ENCODE assay signal across 21 cellular contexts in genomic region chr3:153182894-153183293, GRCh38.
DNase-seq lines count a peak whose midpoint lies in the region; ATAC-seq lines count a peak whose summit lies in the region.
"Had no signal": no experiment of that assay in that cellular context is flagged by ENCODE, and none has a peak within 500 bp of the region (broad histone marks: within the 10 kb centered on the region; RNA-seq: fewer than 3 reads in every experiment).

No MANE protein-coding gene starts in this region.

- H3K4me2 ChIP-seq in BLaER1 treated with 17β-estradiol and CSF1 and Interleukin-3, amounts not matched to agents 10 nM and 100 nM = peak overlapping the region; percentile 38 to 65 (median 46); a peak in 21 of 22 replicates

- DNase-seq in adipocyte (ENCODE audit: low read depth) (peak; percentile 62), DMS153 treated with DMSO at 0.1 percent for 48 hours (lab: John Stamatoyannopoulos, UW; ENCODE audit: unreplicated experiment) (no peak), NCI-H146 (lab: John Stamatoyannopoulos, UW) (no peak), caudate nucleus (lab: John Stamatoyannopoulos, UW) (no peak)
- DNase-seq: CD8-positive, alpha-beta memory T cell; DMS53; GF-D8; H7; NCI-H1092; NCI-H2029 treated with DMSO at 0.1 percent for 48 hours; NCI-H226; NCI-H510A treated with DMSO at 0.1 percent for 48 hours; NCI-H748 treated with DMSO at 0.1 percent for 48 hours; NK-92 treated with Interleukin-12 subunit alpha and Interleukin-12 subunit beta, amount 100 ng/mL, for 24 hours; SIG-M5 had no signal

- H3K27me3 ChIP-seq in BLaER1 treated with 17β-estradiol and CSF1 and Interleukin-3, amounts not matched to agents 10 nM and 100 nM = no peaks in the 10 kb centered on the region
- H3K27me3 ChIP-seq in HUES6 (ENCODE audit: control insufficient read depth, insufficient read depth, low read length) = no peaks in the 10 kb centered on the region
- no peaks in the 10 kb centered on the region for H3K27me3 ChIP-seq in adipocyte (replicated peaks; ENCODE audit: control insufficient read depth, insufficient read depth, low read length)
- no peaks in the 10 kb centered on the region for H3K27me3 ChIP-seq in neuron (ENCODE audit: insufficient read depth, low read length)

- peaks cover 10 to 28% (median 16%) of the 10 kb centered on the region in 10 experiments for H3K4me1 ChIP-seq in BLaER1 treated with 17β-estradiol and CSF1 and Interleukin-3, amounts not matched to agents 10 nM and 100 nM
- H3K4me1 ChIP-seq in HUES6 (ENCODE audit: control insufficient read depth, insufficient read depth, low read length) (0 out of 2 replicates have a peak, but pooled peaks cover 3% of the 10 kb centered on the region), adipocyte (ENCODE audit: control insufficient read depth, insufficient read depth, low read length) (peaks cover 7% of the 10 kb centered on the region), neuron (ENCODE audit: insufficient read depth, low read length) (no peaks in the 10 kb centered on the region)

- H3K9me3 ChIP-seq in BLaER1 treated with 17β-estradiol and CSF1 and Interleukin-3, amounts not matched to agents 10 nM and 100 nM (replicated peaks in 1 of 11) = no peaks in the 10 kb centered on the region
- no peaks in the 10 kb centered on the region for H3K9me3 ChIP-seq in HUES6 (ENCODE audit: control insufficient read depth, insufficient read depth, low read depth, low read length)
- H3K9me3 ChIP-seq in adipocyte (ENCODE audit: control insufficient read depth, low read length) = no peaks in the 10 kb centered on the region
- H3K9me3 ChIP-seq in neuron (ENCODE audit: low read length) = no peaks in the 10 kb centered on the region

- no peaks in the 10 kb centered on the region for H4K20me1 ChIP-seq in BLaER1 treated with 17β-estradiol and CSF1 and Interleukin-3, amounts not matched to agents 10 nM and 100 nM

- ATAC-seq in HG03571 (IDR thresholded peaks at IDR 0.05; ENCODE audit: unreplicated experiment) = no peak
- ATAC-seq: Panc1 had no signal

- H3K27ac ChIP-seq in BLaER1 treated with 17β-estradiol and CSF1 and Interleukin-3, amounts not matched to agents 10 nM and 100 nM = peak overlapping the region in 8 of 11 experiments; percentile 1 to 51 (median 36); a peak in 8 of 22 replicates
- H3K27ac ChIP-seq in HUES6 (ENCODE audit: low read depth, low read length) (peak overlapping the region; percentile 11; the same call in 1 of the 2 replicates), caudate nucleus (ENCODE audit: low read depth, low read length) (no peak overlapping the region)
- H3K27ac ChIP-seq: C4-2B had no signal

- H3K9ac ChIP-seq in BLaER1 treated with 17β-estradiol and CSF1 and Interleukin-3, amounts not matched to agents 10 nM and 100 nM = no peak overlapping the region
- H3K9ac ChIP-seq in HUES6 (ENCODE audit: low read length) (no peak overlapping the region), adipocyte (ENCODE audit: low read length) (no peak overlapping the region)

- H3K4me3 ChIP-seq in BLaER1 treated with 17β-estradiol and CSF1 and Interleukin-3, amounts not matched to agents 10 nM and 100 nM = no peak overlapping the region
- H3K4me3 ChIP-seq in HUES6 (ENCODE audit: low read depth, low read length) = no peak overlapping the region
- no peak overlapping the region for H3K4me3 ChIP-seq in adipocyte (ENCODE audit: low read length)
- H3K4me3 ChIP-seq in neuron (ENCODE audit: low read length) = no peak overlapping the region

- peak overlapping the region; percentile 67 for H2AFZ ChIP-seq in neuron (ENCODE audit: low read depth, low read length)

- H3K36me3 ChIP-seq in BLaER1 treated with 17β-estradiol and CSF1 and Interleukin-3, amounts not matched to agents 10 nM and 100 nM = peaks cover 0 to 63% (median 0%) of the 10 kb centered on the region in 11 experiments; a peak in 5 of 22 replicates
- H3K36me3 ChIP-seq in HUES6 (ENCODE audit: control insufficient read depth, insufficient read depth, low read length) = no peaks in the 10 kb centered on the region
- H3K36me3 ChIP-seq in adipocyte (ENCODE audit: control insufficient read depth, insufficient read depth, low read length, severe bottlenecking) = no peaks in the 10 kb centered on the region
- no peaks in the 10 kb centered on the region for H3K36me3 ChIP-seq in neuron (ENCODE audit: insufficient read depth, low read length)
